26 cellular contexts compared by ENCODE assay signal in the genomic region with DNA sequence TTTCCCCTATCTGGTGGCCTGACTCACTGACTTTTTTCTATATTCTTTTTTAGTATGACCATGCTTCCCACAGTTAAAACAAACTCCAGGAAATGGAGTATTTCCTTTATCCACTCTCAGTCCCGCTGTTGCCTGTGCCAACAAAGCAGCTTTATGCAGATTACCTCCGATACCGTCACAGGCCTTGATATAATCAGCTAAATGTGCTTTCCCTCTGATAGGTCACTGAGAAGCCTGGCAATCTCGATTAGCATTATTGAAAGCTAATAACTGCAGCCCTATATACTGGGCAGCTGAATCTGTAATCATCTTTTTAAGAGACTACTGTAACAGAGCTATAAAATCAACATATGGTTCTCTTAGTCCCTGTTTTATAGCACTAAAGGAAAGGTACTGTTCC.
A peak's percentile ranks its signal among the peaks of the same experiment; 100 is the strongest.
DNase-seq lines count a peak whose midpoint lies in the region; TF ChIP-seq lines count a peak whose summit lies in the region.
"Had no signal": no experiment of that assay in that cellular context is flagged by ENCODE, and none has a peak within 500 bp of the region (broad histone marks: within the 10 kb centered on the region; RNA-seq: fewer than 3 reads in every experiment).

No MANE protein-coding gene starts in this region.

- TF ChIP-seq CTCF in smooth muscle cell (IDR thresholded peaks at IDR 0.05; ENCODE audit: borderline replicate concordance, insufficient read depth, poor library complexity, severe bottlenecking) (no peak), osteocyte (IDR thresholded peaks at IDR 0.05) (no peak)

- peaks cover 28% of the 10 kb centered on the region for H3K9me3 Mint-ChIP-seq in osteocyte (ENCODE audit: unreplicated experiment)

- H3K79me2 ChIP-seq in smooth muscle cell (ENCODE audit: low read depth), result no peaks in the 10 kb centered on the region

- no peak overlapping the region for H3K27ac Mint-ChIP-seq in osteocyte (ENCODE audit: unreplicated experiment)
- H3K27ac Mint-ChIP-seq: activated CD8-positive, alpha-beta T cell treated with anti-CD3 and anti-CD28 coated beads, Interleukin-2, amount 10 ng/mL, durations not matched to agents 7 days and 5 days; activated naive CD4-positive, alpha-beta T cell treated with anti-CD3 and anti-CD28 coated beads, Interleukin-2, amount 50 U/mL, for 24 hours; stimulated activated memory B cell treated with anti-CD40 and anti-IgM and Interleukin-4, amounts not matched to agents 10 μg/mL and 1 μg/mL and 100 μg/mL, for 72 hours had no signal

- peak overlapping the region; percentile 28 for H3K9ac ChIP-seq in smooth muscle cell (ENCODE audit: low read depth)
- H3K9ac ChIP-seq: GM23248 had no signal

- no peaks in the 10 kb centered on the region for H3K36me3 ChIP-seq in smooth muscle cell (ENCODE audit: low read depth)
- H3K36me3 ChIP-seq: brain microvascular endothelial cell, gastroesophageal sphincter, ovary, sigmoid colon, thyroid gland had no signal

- DNase-seq in NCI-H774 (lab: John Stamatoyannopoulos, UW) (peak; percentile 53), astrocyte of the hippocampus (ENCODE audit: low read depth, low spot score) (peak; percentile 28), iris pigment epithelial cell (ENCODE audit: low read depth) (peak; percentile 44), smooth muscle cell (lab: John Stamatoyannopoulos, UW; ENCODE audit: unreplicated experiment) (no peak), SIG-M5 (lab: John Stamatoyannopoulos, UW) (no peak), osteocyte (ENCODE audit: extremely low spot score, unreplicated experiment) (no peak), ureter (ENCODE audit: low spot score) (no peak)
- DNase-seq: activated CD4-positive, CD25-positive, alpha-beta regulatory T cell; activated CD8-positive, alpha-beta T cell treated with anti-CD3 and anti-CD28 coated beads, Interleukin-2, amount 10 ng/mL, durations not matched to agents 7 days and 5 days; activated T-cell treated with anti-CD3 and anti-CD28 coated beads, Interleukin-2, amount 50 U/mL, for 48 hours; AML-193; brain microvascular endothelial cell; cortex of kidney; GM23248; Karpas-422; NCI-H1105; NCI-H2107; NCI-H526 treated with DMSO at 0.1 percent for 48 hours; ovary; SHP77; sigmoid colon; T-helper 2 cell; thyroid gland had no signal

- H4K20me1 ChIP-seq in smooth muscle cell (ENCODE audit: low read depth), result no peaks in the 10 kb centered on the region

- H3F3A ChIP-seq in smooth muscle cell (ENCODE audit: low read depth), result no peaks in the 10 kb centered on the region

- H3K4me3 Mint-ChIP-seq in osteocyte (ENCODE audit: unreplicated experiment), result no peak overlapping the region
- H3K4me3 Mint-ChIP-seq: activated CD8-positive, alpha-beta T cell treated with anti-CD3 and anti-CD28 coated beads, Interleukin-2, amount 10 ng/mL, durations not matched to agents 7 days and 5 days; activated naive CD4-positive, alpha-beta T cell treated with anti-CD3 and anti-CD28 coated beads, Interleukin-2, amount 50 U/mL, for 24 hours; stimulated activated memory B cell treated with anti-CD40 and anti-IgM and Interleukin-4, amounts not matched to agents 10 μg/mL and 1 μg/mL and 100 μg/mL, for 72 hours had no signal

- WGBS in smooth muscle cell (ENCODE audit: low lambda C conversion rate), result 22% methylated on average over 4 of the region's 4 CpGs

- H3K9me3 ChIP-seq in smooth muscle cell (replicated peaks; ENCODE audit: low read depth), result no peaks in the 10 kb centered on the region
- H3K9me3 ChIP-seq: ovary, sigmoid colon, thyroid gland had no signal

- no peaks in the 10 kb centered on the region for H3K4me1 Mint-ChIP-seq in osteocyte (ENCODE audit: unreplicated experiment)
- H3K4me1 Mint-ChIP-seq: activated naive CD4-positive, alpha-beta T cell treated with anti-CD3 and anti-CD28 coated beads, Interleukin-2, amount 50 U/mL, for 24 hours; stimulated activated memory B cell treated with anti-CD40 and anti-IgM and Interleukin-4, amounts not matched to agents 10 μg/mL and 1 μg/mL and 100 μg/mL, for 72 hours had no signal

- H3K4me3 ChIP-seq in smooth muscle cell, result peak overlapping the region; percentile 25
- H3K4me3 ChIP-seq: gastroesophageal sphincter, GM23248, ovary, sigmoid colon, thyroid gland had no signal

- H3K4me2 ChIP-seq in smooth muscle cell, result peak overlapping the region; percentile 82

- H3K27me3 Mint-ChIP-seq in osteocyte (ENCODE audit: unreplicated experiment), result no peaks in the 10 kb centered on the region
- H3K27me3 Mint-ChIP-seq: activated naive CD4-positive, alpha-beta T cell treated with anti-CD3 and anti-CD28 coated beads, Interleukin-2, amount 50 U/mL, for 24 hours; stimulated activated memory B cell treated with anti-CD40 and anti-IgM and Interleukin-4, amounts not matched to agents 10 μg/mL and 1 μg/mL and 100 μg/mL, for 72 hours had no signal

- peak overlapping the region; percentile 89 for H3K27ac ChIP-seq in smooth muscle cell (ENCODE audit: low read depth)
- H3K27ac ChIP-seq: brain microvascular endothelial cell, gastroesophageal sphincter, GM23248, ovary, sigmoid colon, thyroid gland had no signal

- no peaks in the 10 kb centered on the region for H3K36me3 Mint-ChIP-seq in osteocyte (ENCODE audit: unreplicated experiment)
- H3K36me3 Mint-ChIP-seq: activated naive CD4-positive, alpha-beta T cell treated with anti-CD3 and anti-CD28 coated beads, Interleukin-2, amount 50 U/mL, for 24 hours; stimulated activated memory B cell treated with anti-CD40 and anti-IgM and Interleukin-4, amounts not matched to agents 10 μg/mL and 1 μg/mL and 100 μg/mL, for 72 hours had no signal

- H2AFZ ChIP-seq in smooth muscle cell (ENCODE audit: low read depth), result peak overlapping the region; percentile 85
- H2AFZ ChIP-seq: GM23248 had no signal

- H3K4me1 ChIP-seq in smooth muscle cell (ENCODE audit: low read depth), result peaks cover 3% of the 10 kb centered on the region
- H3K4me1 ChIP-seq: gastroesophageal sphincter, sigmoid colon, thyroid gland had no signal

- no peaks in the 10 kb centered on the region for H3K27me3 ChIP-seq in smooth muscle cell (ENCODE audit: low read depth)
- H3K27me3 ChIP-seq: brain microvascular endothelial cell, gastroesophageal sphincter, ovary, sigmoid colon, thyroid gland had no signal

Comparison
In these comparisons a context has a peak if more than half of its experiments do, and no peak if none do; other contexts are left out.
1. DNase-seq: peak in NCI-H774 (single experiment), astrocyte of the hippocampus (single experiment) and iris pigment epithelial cell (single experiment); none in smooth muscle cell (single experiment), SIG-M5 (single experiment), osteocyte (single experiment) and ureter (single experiment).